Comparison of ENCODE assay signal across 1 cellular context in the genomic region with DNA sequence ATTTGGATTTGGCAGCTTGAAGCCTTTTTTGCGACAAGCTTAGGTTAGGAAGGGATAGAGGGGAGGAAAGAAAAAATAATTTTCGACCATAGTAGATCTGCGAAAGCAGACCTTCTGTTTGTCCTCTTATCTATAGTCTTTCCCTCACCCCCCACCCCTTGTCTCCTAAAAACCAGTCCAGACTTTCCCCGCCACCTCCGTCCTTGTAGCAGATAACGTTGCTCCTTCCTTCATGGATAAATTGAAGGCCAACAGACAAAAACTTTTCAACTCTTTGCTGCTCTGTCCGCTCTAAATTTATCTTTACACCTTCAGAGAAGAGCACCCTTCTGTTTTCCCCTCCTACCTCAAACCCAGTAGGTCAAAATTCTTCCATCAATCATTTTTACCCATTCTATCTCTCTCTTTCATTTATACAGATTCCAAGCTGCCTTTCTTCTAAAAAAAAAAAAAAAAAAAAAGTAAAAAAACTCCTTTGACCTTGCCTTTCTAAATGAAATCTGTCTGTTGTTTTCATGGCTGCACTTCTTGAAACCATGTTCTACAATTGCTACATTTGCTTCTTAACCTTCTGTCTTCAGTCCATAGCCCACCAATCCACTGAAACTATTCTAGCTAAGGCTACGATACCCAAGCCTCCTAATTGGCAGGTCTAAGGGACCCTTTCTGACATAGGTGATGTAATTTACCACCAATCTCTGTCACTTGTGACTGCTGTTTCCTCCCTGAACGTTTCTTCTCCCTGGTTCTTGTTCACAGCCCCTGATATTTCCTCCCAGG.
TF ChIP-seq lines count a peak whose summit lies in the region.

No MANE protein-coding gene starts in this region.

TF ChIP-seq in K562, 482 proteins besides CTCF, POLR2A, EP300 and RAD21 (continued from another document):
- TF ChIP-seq, protein P1, sequence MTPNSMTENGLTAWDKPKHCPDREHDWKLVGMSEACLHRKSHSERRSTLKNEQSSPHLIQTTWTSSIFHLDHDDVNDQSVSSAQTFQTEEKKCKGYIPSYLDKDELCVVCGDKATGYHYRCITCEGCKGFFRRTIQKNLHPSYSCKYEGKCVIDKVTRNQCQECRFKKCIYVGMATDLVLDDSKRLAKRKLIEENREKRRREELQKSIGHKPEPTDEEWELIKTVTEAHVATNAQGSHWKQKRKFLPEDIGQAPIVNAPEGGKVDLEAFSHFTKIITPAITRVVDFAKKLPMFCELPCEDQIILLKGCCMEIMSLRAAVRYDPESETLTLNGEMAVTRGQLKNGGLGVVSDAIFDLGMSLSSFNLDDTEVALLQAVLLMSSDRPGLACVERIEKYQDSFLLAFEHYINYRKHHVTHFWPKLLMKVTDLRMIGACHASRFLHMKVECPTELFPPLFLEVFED (CRISPR knock-in tag; conservative IDR thresholded peaks at IDR 0.05), result 0 out of 2 replicates have a peak, but pooled peaks have one; percentile 38
- no peak for TF ChIP-seq ZNF76 (CRISPR knock-in tag; IDR thresholded peaks at IDR 0.05; ENCODE audit: borderline replicate concordance)
- TF ChIP-seq SNRNP70 (optimal IDR thresholded peaks at IDR 0.05; ENCODE audit: low read depth, low read length), result no peak
- TF ChIP-seq SETDB1 (IDR thresholded peaks at IDR 0.05; ENCODE audit: low read length), result no peak
- TF ChIP-seq SIX5 (IDR thresholded peaks at IDR 0.05; ENCODE audit: borderline replicate concordance in 1 of 2, insufficient read depth in 1 of 2, low read depth in 1 of 2, low read length in 2 of 2), result no peak
- no peak for TF ChIP-seq TBP (optimal IDR thresholded peaks at IDR 0.05; ENCODE audit: low read depth, low read length)
- TF ChIP-seq POLR2AphosphoS5 (IDR thresholded peaks at IDR 0.05; ENCODE audit: control insufficient read depth, insufficient read depth, low read depth, low read length), result peak; percentile 29; the same call in 1 of the 2 replicates
- peak; percentile 19; the same call in 1 of the 2 replicates for TF ChIP-seq TEAD4 (IDR thresholded peaks at IDR 0.05; ENCODE audit: low read length)
- TF ChIP-seq TEAD4 (CRISPR knock-in tag; IDR thresholded peaks at IDR 0.05; ENCODE audit: borderline replicate concordance), result no peak
- TF ChIP-seq MAFF (IDR thresholded peaks at IDR 0.05; ENCODE audit: low read length), result no peak
- TF ChIP-seq ELF4 (CRISPR knock-in tag; IDR thresholded peaks at IDR 0.05), result 0 out of 2 replicates have a peak, but pooled peaks have one; percentile 28
- no peak; the same call in 1 of the 2 replicates for TF ChIP-seq POLR2H (tag; IDR thresholded peaks at IDR 0.05; ENCODE audit: low read depth)
- TF ChIP-seq, protein P2, sequence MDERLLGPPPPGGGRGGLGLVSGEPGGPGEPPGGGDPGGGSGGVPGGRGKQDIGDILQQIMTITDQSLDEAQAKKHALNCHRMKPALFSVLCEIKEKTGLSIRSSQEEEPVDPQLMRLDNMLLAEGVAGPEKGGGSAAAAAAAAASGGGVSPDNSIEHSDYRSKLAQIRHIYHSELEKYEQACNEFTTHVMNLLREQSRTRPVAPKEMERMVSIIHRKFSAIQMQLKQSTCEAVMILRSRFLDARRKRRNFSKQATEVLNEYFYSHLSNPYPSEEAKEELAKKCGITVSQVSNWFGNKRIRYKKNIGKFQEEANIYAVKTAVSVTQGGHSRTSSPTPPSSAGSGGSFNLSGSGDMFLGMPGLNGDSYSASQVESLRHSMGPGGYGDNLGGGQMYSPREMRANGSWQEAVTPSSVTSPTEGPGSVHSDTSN (CRISPR knock-in tag; IDR thresholded peaks at IDR 0.05; ENCODE audit: low read depth), result no peak
- TF ChIP-seq, protein P2 (tag; conservative IDR thresholded peaks at IDR 0.05; ENCODE audit: low read depth), result peak; percentile 25; the same call in 1 of the 2 replicates
- TF ChIP-seq, protein P3, sequence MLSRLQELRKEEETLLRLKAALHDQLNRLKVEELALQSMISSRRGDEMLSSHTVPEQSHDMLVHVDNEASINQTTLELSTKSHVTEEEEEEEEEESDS (CRISPR knock-in tag; IDR thresholded peaks at IDR 0.05), result no peak
- peak; percentile 44 for TF ChIP-seq MTA2 (IDR thresholded peaks at IDR 0.05; ENCODE audit: low read depth)
- TF ChIP-seq, protein P4, sequence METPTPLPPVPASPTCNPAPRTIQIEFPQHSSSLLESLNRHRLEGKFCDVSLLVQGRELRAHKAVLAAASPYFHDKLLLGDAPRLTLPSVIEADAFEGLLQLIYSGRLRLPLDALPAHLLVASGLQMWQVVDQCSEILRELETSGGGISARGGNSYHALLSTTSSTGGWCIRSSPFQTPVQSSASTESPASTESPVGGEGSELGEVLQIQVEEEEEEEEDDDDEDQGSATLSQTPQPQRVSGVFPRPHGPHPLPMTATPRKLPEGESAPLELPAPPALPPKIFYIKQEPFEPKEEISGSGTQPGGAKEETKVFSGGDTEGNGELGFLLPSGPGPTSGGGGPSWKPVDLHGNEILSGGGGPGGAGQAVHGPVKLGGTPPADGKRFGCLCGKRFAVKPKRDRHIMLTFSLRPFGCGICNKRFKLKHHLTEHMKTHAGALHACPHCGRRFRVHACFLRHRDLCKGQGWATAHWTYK (CRISPR knock-in tag; IDR thresholded peaks at IDR 0.05), result no peak
- 0 out of 2 replicates have a peak, but pooled peaks have one; percentile 10 for TF ChIP-seq SMAD4 (CRISPR knock-in tag; conservative IDR thresholded peaks at IDR 0.05)
- TF ChIP-seq, protein P5, sequence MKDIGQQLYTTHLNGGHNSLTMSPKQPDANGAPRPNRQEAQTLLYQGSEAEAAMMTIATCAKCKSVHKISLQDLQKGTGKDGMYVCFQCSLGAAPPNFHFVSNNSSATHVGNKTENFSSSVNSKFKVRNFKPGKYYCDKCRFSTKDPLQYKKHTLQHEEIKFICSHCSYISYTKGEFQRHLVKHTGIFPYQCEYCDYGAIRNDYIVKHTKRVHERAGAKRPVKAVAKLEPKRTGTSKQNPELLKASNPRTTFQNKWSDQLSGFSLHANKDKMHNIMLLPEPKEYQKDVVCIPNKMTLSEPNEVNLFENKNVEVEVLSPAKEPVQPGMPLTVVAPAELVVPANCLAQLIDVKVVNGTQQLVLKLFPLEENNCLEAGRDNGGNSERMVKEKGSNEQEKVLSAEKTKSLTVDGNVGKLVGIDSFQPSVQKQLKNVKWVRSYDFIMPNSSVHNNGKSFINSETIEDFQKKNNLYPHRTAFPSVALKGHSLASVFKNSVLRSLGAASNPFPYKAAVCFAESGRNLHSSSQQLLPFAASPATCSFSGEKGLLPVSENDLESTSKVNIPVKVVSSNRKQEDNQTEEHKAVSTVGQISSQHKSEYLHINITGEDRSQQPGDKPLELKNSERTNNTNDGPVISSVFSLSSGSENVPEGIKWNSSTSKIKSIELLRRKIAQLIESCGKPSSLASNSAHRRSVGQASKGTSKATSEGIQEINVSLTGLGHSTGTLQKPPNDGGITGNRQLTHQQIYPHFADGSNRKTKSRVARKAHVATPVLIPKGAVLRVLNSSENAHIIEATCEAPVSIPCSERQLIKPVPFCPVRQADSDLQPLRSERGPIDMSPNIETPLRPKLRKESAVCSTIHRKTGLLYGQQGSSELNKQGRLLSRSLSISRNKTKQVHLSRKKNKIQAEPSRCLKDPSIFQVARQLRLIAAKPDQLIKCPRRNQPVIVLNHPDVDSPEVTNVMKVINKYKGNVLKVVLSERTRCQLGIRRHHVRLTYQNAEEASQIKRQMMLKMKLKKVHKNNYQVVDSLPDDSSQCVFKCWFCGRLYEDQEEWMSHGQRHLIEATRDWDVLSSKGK (CRISPR knock-in tag; IDR thresholded peaks at IDR 0.05), result no peak
- no peak for TF ChIP-seq ARHGAP35 (IDR thresholded peaks at IDR 0.05; ENCODE audit: partially characterized antibody)
- no peak for TF ChIP-seq MTA1 (IDR thresholded peaks at IDR 0.05; ENCODE audit: borderline replicate concordance)
- peak; percentile 86 for TF ChIP-seq CBFA2T3 (IDR thresholded peaks at IDR 0.05)
- peak; percentile 18 for TF ChIP-seq CXXC5 (CRISPR knock-in tag; IDR thresholded peaks at IDR 0.05)
TF ChIP-seq in K562: peak in this region for 33.
